1 cellular context compared by ENCODE assay signal in genomic region chr13:35468195-35468594, GRCh38.
TF ChIP-seq lines count a peak whose summit lies in the region.

No MANE protein-coding gene starts in this region.

TF ChIP-seq in SK-N-SH treated with all-trans-retinoic acid at 6 μM for 48 hours, 23 proteins besides CTCF, POLR2A, EP300 and RAD21 (continued from another document):
- TF ChIP-seq TSHZ2 (CRISPR knock-in tag; IDR thresholded peaks at IDR 0.05) = peak; percentile 66; the same call in 1 of the 2 replicates
- TF ChIP-seq POU6F1 (CRISPR knock-in tag; IDR thresholded peaks at IDR 0.05; ENCODE audit: borderline replicate concordance, low read depth) = no peak
- TF ChIP-seq PPARA (CRISPR knock-in tag; IDR thresholded peaks at IDR 0.05; ENCODE audit: borderline replicate concordance) = no peak; the same call in 1 of the 2 replicates
- TF ChIP-seq OSR1 (CRISPR knock-in tag; IDR thresholded peaks at IDR 0.05) = no peak
- TF ChIP-seq CREB5 (CRISPR knock-in tag; IDR thresholded peaks at IDR 0.05; ENCODE audit: low read depth) = no peak
